ENCODE assay signal across 17 cellular contexts in the genomic region with DNA sequence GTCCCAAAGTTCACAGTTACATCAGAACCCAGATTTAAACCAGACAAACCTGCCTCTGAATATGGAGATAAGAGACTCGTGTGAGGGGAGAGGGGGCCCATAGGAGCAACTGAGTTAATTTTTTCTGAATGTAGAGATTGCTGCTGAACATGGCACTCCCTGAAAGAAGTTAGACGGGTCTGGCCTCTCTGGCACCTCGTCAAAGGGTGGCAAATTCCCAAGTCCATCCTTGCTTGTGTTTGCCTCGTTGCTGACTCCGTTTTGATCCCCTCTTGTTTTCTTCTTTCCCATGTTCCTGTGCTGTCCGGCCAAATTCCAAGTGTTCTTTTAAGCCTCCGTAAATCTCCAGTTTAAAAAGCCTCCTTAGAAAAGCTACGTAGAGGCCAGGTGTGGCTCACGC. TPM values are rescaled to one million over a fixed set of nuclear protein-coding genes. Genes with fewer than 3 reads are reported as not detected.
DNase-seq lines count a peak whose midpoint lies in the region; ATAC-seq, FAIRE-seq and TF ChIP-seq lines count a peak whose summit lies in the region.
"Had no signal": no experiment of that assay in that cellular context is flagged by ENCODE, and none has a peak within 500 bp of the region (broad histone marks: within the 10 kb centered on the region; RNA-seq: fewer than 3 reads in every experiment).

No MANE protein-coding gene starts in this region.

- no peak overlapping the region for H2AK5ac ChIP-seq in H1 (ENCODE audit: low read depth, low read length)

- no peaks in the 10 kb centered on the region for H3K27me3 ChIP-seq in H1 (replicated peaks in 1 of 4; ENCODE audit: control insufficient read depth in 3 of 4, extremely low read depth in 1 of 4, insufficient read depth in 3 of 4, low read length in 3 of 4)
- H3K27me3 ChIP-seq in small intestine (ENCODE audit: control insufficient read depth in 2 of 2, insufficient read depth in 2 of 2, low read length in 2 of 2): no peaks in the 10 kb centered on the region

- no peaks in the 10 kb centered on the region for H3K9me3 ChIP-seq in H1 (ENCODE audit: insufficient read depth in 2 of 2, low read depth in 1 of 2, low read length in 1 of 2)
- no peaks in the 10 kb centered on the region for H3K9me3 ChIP-seq in mucosa of descending colon
- H3K9me3 ChIP-seq in small intestine (ENCODE audit: control insufficient read depth, low read depth): no peaks in the 10 kb centered on the region
- H3K9me3 ChIP-seq: HAP-1 had no signal

- H2BK12ac ChIP-seq in H1 (ENCODE audit: low read depth, low read length): no peak overlapping the region

- no peaks in the 10 kb centered on the region for H3K36me3 ChIP-seq in H1 (ENCODE audit: control insufficient read depth in 2 of 4, insufficient read depth in 4 of 4, low read length in 3 of 4)
- H3K36me3 ChIP-seq in mucosa of descending colon (ENCODE audit: low read depth): no peaks in the 10 kb centered on the region
- H3K36me3 ChIP-seq in small intestine (ENCODE audit: control insufficient read depth in 2 of 2, insufficient read depth in 2 of 2, low read length in 2 of 2): no peaks in the 10 kb centered on the region
- H3K36me3 ChIP-seq: HAP-1 had no signal

- POLR2A ChIA-PET in H1 (lab: Charles Lee; ENCODE audit: partially characterized antibody): no interaction called here

- peaks cover 9% of the 10 kb centered on the region for H3K4me1 Mint-ChIP-seq in Calu3 (ENCODE audit: low read depth, unreplicated experiment)

- H3K23me2 ChIP-seq in H1 (ENCODE audit: low read depth, low read length): no peaks in the 10 kb centered on the region; the same call in 1 of the 2 replicates

- no peak overlapping the region for H4K5ac ChIP-seq in H1 (ENCODE audit: insufficient read length, low read depth, low read length)

- CTCF ChIA-PET in Calu3 (lab: Charles Lee): no interaction called here
- CTCF ChIA-PET in H1 (lab: Charles Lee; ENCODE audit: partially characterized antibody): interaction anchor here (1.2 kb wide), 1 partner anchor 49 kb away, joined by 3 read pairs; no protein-coding TSS in a partner anchor

- BruUV-seq in Calu3 (replicated peaks; lab: Mats Ljungman, UMichigan): no TSS peak

- H3K9ac ChIP-seq in H1 (replicated peaks in 1 of 4; ENCODE audit: extremely low read depth in 1 of 4, low read depth in 3 of 4, low read length in 3 of 4): no peak overlapping the region

- H3K14ac ChIP-seq in H1 (ENCODE audit: insufficient read length): no peak overlapping the region

- no peak overlapping the region for H4K8ac ChIP-seq in H1 (ENCODE audit: extremely low read depth, insufficient read depth, low read length)

- no peaks in the 10 kb centered on the region for H3K36me3 Mint-ChIP-seq in Calu3 (ENCODE audit: insufficient read depth, unreplicated experiment)
- H3K36me3 Mint-ChIP-seq: CD14-positive monocyte; CD8-positive, alpha-beta T cell had no signal

- no peak overlapping the region for H2BK20ac ChIP-seq in H1 (ENCODE audit: low read length)

- TF ChIP-seq EP300 in H1 (IDR thresholded peaks at IDR 0.05; ENCODE audit: borderline replicate concordance in 1 of 2, low read depth in 2 of 2, low read length in 2 of 2): no peak

- H3K9me3 Mint-ChIP-seq in Calu3 (ENCODE audit: low read depth, unreplicated experiment): peaks cover 2% of the 10 kb centered on the region
- H3K9me3 Mint-ChIP-seq: CD8-positive, alpha-beta T cell had no signal

- H3K27ac ChIP-seq in H1 (ENCODE audit: low read depth, low read length) (no peak overlapping the region), small intestine (ENCODE audit: low read depth in 1 of 2, low read length in 1 of 2) (no peak overlapping the region)
- H3K27ac ChIP-seq: 22Rv1 had no signal

- no peak overlapping the region for H3K23ac ChIP-seq in H1 (ENCODE audit: insufficient read length)

- WGBS in H1 (ENCODE audit: extremely low coverage in 1 of 2, insufficient coverage in 1 of 2, insufficient read length in 1 of 2, insufficient replicate concordance in 2 of 2, low coverage in 1 of 2, low lambda C conversion rate in 2 of 2, missing lambda C conversion rate in 1 of 2), 2 experiments: 74% methylated on average over 9 of the region's 9 CpGs; no CpG with 5 or more reads in 1 of the 2 experiments
- 21 to 43% (median 24%) methylated on average over 9 of the region's 9 CpGs for WGBS in small intestine, 3 donors

- no peak overlapping the region for H3K18ac ChIP-seq in H1 (ENCODE audit: extremely low read depth, low read length)

- TF ChIP-seq POLR2A in H1 (IDR thresholded peaks at IDR 0.05; ENCODE audit: control extremely low read depth in 1 of 2, low read depth in 2 of 2, low read length in 2 of 2): no peak

- no peak overlapping the region for H3K27ac Mint-ChIP-seq in Calu3 (ENCODE audit: unreplicated experiment)
- H3K27ac Mint-ChIP-seq: CD14-positive monocyte; CD8-positive, alpha-beta T cell had no signal

- no peaks in the 10 kb centered on the region for H4K20me1 ChIP-seq in H1 (replicated peaks in 1 of 2; ENCODE audit: control insufficient read depth in 1 of 2, insufficient read depth in 2 of 2, low read length in 2 of 2)

- TF ChIP-seq RAD21 in H1 (IDR thresholded peaks at IDR 0.05 in 1 of 2, conservative IDR thresholded peaks at IDR 0.05 in 1 of 2; ENCODE audit: low read depth in 2 of 2, low read length in 2 of 2): no peak

- no peak overlapping the region for H2BK5ac ChIP-seq in H1 (ENCODE audit: low read depth, low read length)

- no peaks in the 10 kb centered on the region for H3K79me2 ChIP-seq in H1 (ENCODE audit: control insufficient read depth in 1 of 2, insufficient read depth in 2 of 2, low read length in 2 of 2)

- no peak overlapping the region for H3K4me3 Mint-ChIP-seq in Calu3 (ENCODE audit: low read depth, unreplicated experiment)
- H3K4me3 Mint-ChIP-seq: CD14-positive monocyte; CD8-positive, alpha-beta T cell had no signal

- DNase-seq in Calu3: peak; percentile 45
- DNase-seq in H1 (ENCODE audit: low read depth in 1 of 2, low spot score in 2 of 2): no peak
- peak in 2 of 3 donors; percentile 44 to 48 for DNase-seq in mucosa of descending colon
- DNase-seq in small intestine: peak; percentile 67
- no peak for DNase-seq in amygdala (lab: John Stamatoyannopoulos, UW)
- no peak for DNase-seq in hypothalamus (lab: John Stamatoyannopoulos, UW)
- no peak for DNase-seq in NK-92 treated with Interleukin-12 subunit alpha and Interleukin-12 subunit beta, amount 100 ng/mL, for 24 hours (lab: John Stamatoyannopoulos, UW)
- DNase-seq: CD8-positive, alpha-beta T cell; COR-L47; DND-41; GDM1; GOT3 had no signal

- no peaks in the 10 kb centered on the region for H3K27me3 Mint-ChIP-seq in Calu3 (ENCODE audit: unreplicated experiment)

- no peaks in the 10 kb centered on the region for H3K79me1 ChIP-seq in H1 (ENCODE audit: low read depth, low read length)

- intact Hi-C loops in Calu3 (cut with micrococcal nuclease; ENCODE audit: unreplicated experiment): no loop called here
- intact Hi-C loops in mucosa of descending colon (cut with DNase I, micrococcal nuclease): no loop called here

- no peak overlapping the region for H2BK15ac ChIP-seq in H1 (ENCODE audit: low read length)

- peaks cover 2 to 5% (median 3%) of the 10 kb centered on the region in 4 experiments; a peak in 5 of 7 replicates for H3K4me1 ChIP-seq in H1 (replicated peaks in 1 of 4; ENCODE audit: control insufficient read depth in 3 of 4, insufficient read depth in 4 of 4, low read length in 3 of 4)
- H3K4me1 ChIP-seq in mucosa of descending colon (ENCODE audit: low read depth): peaks cover 7% of the 10 kb centered on the region
- peaks cover 2 to 8% of the 10 kb centered on the region in 2 donors for H3K4me1 ChIP-seq in small intestine (ENCODE audit: control insufficient read depth in 2 of 2, insufficient read depth in 1 of 2, low read depth in 1 of 2, low read length in 1 of 2)
- H3K4me1 ChIP-seq: HAP-1 had no signal

- FAIRE-seq in H1 (lab: Jason Lieb, UNC): no peak
- no peak for FAIRE-seq in small intestine (lab: Jason Lieb, UNC)
- FAIRE-seq: GM12892 had no signal

- peak overlapping the region; percentile 80 for H2AFZ ChIP-seq in H1 (ENCODE audit: low read length)

- no peak overlapping the region for H3K4ac ChIP-seq in H1 (replicated peaks; ENCODE audit: insufficient read length, low read depth, low read length)

- H4K91ac ChIP-seq in H1 (replicated peaks; ENCODE audit: insufficient read length, low read length): no peak overlapping the region

- H2BK120ac ChIP-seq in H1 (replicated peaks; ENCODE audit: low read depth, low read length): no peak overlapping the region

- no peak overlapping the region for H3K56ac ChIP-seq in H1 (replicated peaks; ENCODE audit: insufficient read length, low read depth, low read length)

- ATAC-seq in mucosa of descending colon (peak; percentile 11), HG02678 (IDR thresholded peaks at IDR 0.05; ENCODE audit: unreplicated experiment) (no peak)
- ATAC-seq: CD8-positive, alpha-beta T cell had no signal

- H3K4me3 ChIP-seq in H1 (ENCODE audit: extremely low read depth in 1 of 4, insufficient read depth in 2 of 4, low read depth in 3 of 4, low read length in 4 of 4) (no peak overlapping the region), mucosa of descending colon (no peak overlapping the region), small intestine (ENCODE audit: low read depth in 1 of 2, low read length in 2 of 2) (no peak overlapping the region)
- H3K4me3 ChIP-seq: HAP-1 had no signal

- TF ChIP-seq CTCF in Calu3 (IDR thresholded peaks at IDR 0.05; ENCODE audit: unreplicated experiment) (no peak), H1 (IDR thresholded peaks at IDR 0.05; ENCODE audit: control extremely low read depth in 1 of 3, insufficient read depth in 1 of 3, low read depth in 1 of 3, low read length in 3 of 3) (no peak), mucosa of descending colon (IDR thresholded peaks at IDR 0.05) (no peak)

- peak overlapping the region in 1 of 2 experiments; percentile 37; a peak in 1 of 4 replicates for H3K4me2 ChIP-seq in H1 (ENCODE audit: insufficient read depth in 1 of 2, low read depth in 2 of 2, low read length in 2 of 2)

TF ChIP-seq in H1, 55 proteins besides CTCF, POLR2A, EP300 and RAD21 (continues in another document):
- TF ChIP-seq YY1 (IDR thresholded peaks at IDR 0.05; ENCODE audit: low read depth, low read length): no peak
- TF ChIP-seq HDAC6 (IDR thresholded peaks at IDR 0.05; ENCODE audit: low read depth, low read length): no peak
- no peak for TF ChIP-seq KDM4A (IDR thresholded peaks at IDR 0.05; ENCODE audit: low read depth, low read length, severe bottlenecking)

RNA-seq across cellular contexts. Expression of a gene that starts 35.2 kb away (rescaled TPM):
- total RNA-seq in Calu3 (2022): 37.0 and 39.2 TPM in 2 replicates
- total RNA-seq in H1 (2021; fragmentation: NEBNext Ultra II Directional; extraction: Animal tissue kit (Norgen Biotek cat#: 25700)): 30.0 and 38.0 TPM in 2 replicates
- polyA plus RNA-seq in H1 (2011; rRNA removed): 11.7 and 24.1 TPM in 2 replicates
- 34.3 TPM for polyA plus RNA-seq in H1 (2011; cell fraction: cytosol; rRNA removed)
- 4.3 TPM for polyA plus RNA-seq in H1 (2011; cell fraction: nucleus; rRNA removed)
- 26.9 to 44.7 TPM (median 32.2 TPM) in 4 replicates for polyA plus RNA-seq in H1 (2012, experiment 1 of 2)
- 4.9 TPM for polyA plus RNA-seq in H1 (2012, experiment 2 of 2)
- polyA plus RNA-seq in H1 (2013, experiment 1 of 2): 32.2 TPM
- polyA plus RNA-seq in H1 (2013, experiment 2 of 2): 32.4 TPM
- 11.8 and 13.5 TPM in 2 replicates for polyA minus RNA-seq in H1 (2011; rRNA and poly(A)+ RNA removed)
- 20.6 TPM for polyA minus RNA-seq in H1 (2011; cell fraction: cytosol; rRNA and poly(A)+ RNA removed)
- polyA minus RNA-seq in H1 (2011; cell fraction: nucleus; rRNA and poly(A)+ RNA removed): 42.7 TPM
- 10 to 100 TPM; 19.8 to 24.2 (median 23.3) TPM for total RNA-seq in mucosa of descending colon
- 10 to 100 TPM; 32.8 to 61.6 (median 51.0) TPM for polyA plus RNA-seq in small intestine

Comparison
In these comparisons a context has a peak if more than half of its experiments do, and no peak if none do; other contexts are left out.
1. DNase-seq: peak in Calu3 (single experiment), mucosa of descending colon (2 of 3) and small intestine (single experiment); none in H1 (0 of 2), amygdala (0 of 56), hypothalamus (0 of 51) and NK-92 treated with Interleukin-12 subunit alpha and Interleukin-12 subunit beta, amount 100 ng/mL, for 24 hours (single experiment).